In genomic region chr4:99651811-99652545, GRCh38 we compare ENCODE assay signal across 24 cellular contexts. TPM values are rescaled to one million over a fixed set of nuclear protein-coding genes. Genes with fewer than 3 reads are reported as not detected.
DNase-seq lines count a peak whose midpoint lies in the region; ATAC-seq, FAIRE-seq and TF ChIP-seq lines count a peak whose summit lies in the region.
"Had no signal": no experiment of that assay in that cellular context is flagged by ENCODE, and none has a peak within 500 bp of the region (broad histone marks: within the 10 kb centered on the region; RNA-seq: fewer than 3 reads in every experiment).

No MANE protein-coding gene starts in this region.

- H3K27ac ChIP-seq in left ventricle myocardium inferior (replicated peaks) (no peak overlapping the region), kidney (ENCODE audit: low read depth in 2 of 2, low read length in 2 of 2) (no peak overlapping the region)
- H3K27ac ChIP-seq: KMS-11, Peyer's patch, SK-N-MC had no signal

- H3K4me3 ChIP-seq in left ventricle myocardium inferior (no peak overlapping the region), kidney (ENCODE audit: low read length in 2 of 2) (no peak overlapping the region)
- H3K4me3 ChIP-seq: Peyer's patch, SK-N-MC had no signal

- intact Hi-C loops in Right ventricle myocardium inferior (cut with DNase I) = no loop called here
- intact Hi-C loops in left ventricle myocardium inferior (cut with micrococcal nuclease) = no loop called here
- intact Hi-C loops in kidney (cut with DNase I) = no loop called here
- intact Hi-C loops in posterior vena cava (cut with DNase I) = no loop called here

- DNase-seq in Right ventricle myocardium inferior (ENCODE audit: missing footprints) = peak; percentile 31
- no peak for DNase-seq in left ventricle myocardium inferior
- peak; percentile 79 for DNase-seq in kidney
- peak; percentile 77 for DNase-seq in posterior vena cava (ENCODE audit: low spot score)
- DNase-seq in NCI-H748 treated with DMSO at 0.1 percent for 48 hours (lab: John Stamatoyannopoulos, UW) = no peak
- no peak for DNase-seq in activated CD4-positive, alpha-beta T cell treated with anti-CD3 and anti-CD28 coated beads for 1 hour
- DNase-seq in iPS-NIHi7 (ENCODE audit: extremely low spot score) = no peak
- DNase-seq in NCI-H510A (lab: John Stamatoyannopoulos, UW) = no peak
- DNase-seq: EL; H9; NCI-H1417; NCI-H187; NCI-H226; NCI-H526 treated with DMSO at 0.1 percent for 48 hours; NK-92 treated with Interleukin-12 subunit alpha and Interleukin-12 subunit beta, amount 100 ng/mL, for 24 hours; Peyer's patch; Right ventricle myocardium superior had no signal

- no peaks in the 10 kb centered on the region for H3K36me3 ChIP-seq in left ventricle myocardium inferior
- H3K36me3 ChIP-seq in kidney (ENCODE audit: control insufficient read depth in 1 of 2, insufficient read depth in 2 of 2, low read length in 2 of 2) = no peaks in the 10 kb centered on the region
- H3K36me3 ChIP-seq: Peyer's patch had no signal

- no peak for ATAC-seq in Right ventricle myocardium inferior

- no peak overlapping the region for H3K9ac ChIP-seq in kidney (ENCODE audit: low read length in 2 of 2)
- H3K9ac ChIP-seq: KMS-11 had no signal

- H3K27me3 ChIP-seq in left ventricle myocardium inferior (ENCODE audit: low read depth) = no peaks in the 10 kb centered on the region
- H3K27me3 ChIP-seq: Peyer's patch had no signal

- TF ChIP-seq CTCF in left ventricle myocardium inferior (IDR thresholded peaks at IDR 0.05; ENCODE audit: borderline replicate concordance) (no peak), kidney (IDR thresholded peaks at IDR 0.05; ENCODE audit: borderline replicate concordance, extremely low read depth, insufficient read depth) (no peak)

- H3K9me3 ChIP-seq in left ventricle myocardium inferior (replicated peaks) = no peaks in the 10 kb centered on the region
- no peaks in the 10 kb centered on the region for H3K9me3 ChIP-seq in kidney (ENCODE audit: control insufficient read depth in 1 of 2, low read length in 2 of 2)
- H3K9me3 ChIP-seq: Peyer's patch had no signal

- H3K4me1 ChIP-seq in left ventricle myocardium inferior (peaks cover 28% of the 10 kb centered on the region), kidney (ENCODE audit: control insufficient read depth in 1 of 2, insufficient read depth in 1 of 2, low read depth in 1 of 2, low read length in 2 of 2) (peaks cover 0 to 4% of the 10 kb centered on the region in 2 donors)
- H3K4me1 ChIP-seq: Peyer's patch had no signal

- FAIRE-seq in kidney (lab: Jason Lieb, UNC) = no peak
- FAIRE-seq: GM12891 had no signal

RNA-seq across cellular contexts. Expression of gene C4orf54, which starts 5.7 kb away (rescaled TPM):
- 6.4 TPM for total RNA-seq in Right ventricle myocardium inferior
- 1.2 TPM for total RNA-seq in left ventricle myocardium inferior
- 0.19 TPM for total RNA-seq in kidney
- 0.56 TPM for polyA plus RNA-seq in kidney (ENCODE audit: insufficient read depth, low read depth, low replicate concordance)
- under 1 TPM; 0.09 to 0.76 TPM for total RNA-seq in posterior vena cava
- total RNA-seq: A172; CD4-positive, alpha-beta memory T cell; H9; HT-29; Peyer's patch had no signal
- polyA plus RNA-seq: BJ; CD4-positive, alpha-beta memory T cell had no signal

Comparison
In these comparisons a context has a peak if more than half of its experiments do, and no peak if none do; other contexts are left out.
1. DNase-seq: peak in Right ventricle myocardium inferior (single experiment), kidney (single experiment) and posterior vena cava (single experiment); none in left ventricle myocardium inferior (single experiment), NCI-H748 treated with DMSO at 0.1 percent for 48 hours (single experiment), activated CD4-positive, alpha-beta T cell treated with anti-CD3 and anti-CD28 coated beads for 1 hour (single experiment), iPS-NIHi7 (single experiment) and NCI-H510A (single experiment).